Comparison of ENCODE assay signal across 1 cellular context in genomic region chr17:69070378-69071232, GRCh38.
TF ChIP-seq lines count a peak whose summit lies in the region.
"Not testable (repeated sequence)": the region's sequence is repeated elsewhere in the genome, so short reads cannot be mapped to it uniquely, and the experiment has no call there.

No MANE protein-coding gene starts in this region.

TF ChIP-seq in HepG2, 621 proteins besides CTCF, POLR2A, EP300 and RAD21 (continues in another document):
- TF ChIP-seq ERF (CRISPR knock-in tag; IDR thresholded peaks at IDR 0.05): peak; percentile 45; the same call in 1 of the 2 replicates
- 0 out of 2 replicates have a peak, but pooled peaks have one; percentile 6 for TF ChIP-seq ZSCAN9 (CRISPR knock-in tag; IDR thresholded peaks at IDR 0.05; ENCODE audit: borderline replicate concordance)
- TF ChIP-seq THAP9 (CRISPR knock-in tag; IDR thresholded peaks at IDR 0.05; ENCODE audit: borderline replicate concordance): peak; percentile 76; the same call in 1 of the 2 replicates
- TF ChIP-seq FOXC1 (CRISPR knock-in tag; IDR thresholded peaks at IDR 0.05; ENCODE audit: borderline replicate concordance): 0 out of 2 replicates have a peak, but pooled peaks have one; percentile 20
- peak; percentile 97 for TF ChIP-seq HOMEZ (CRISPR knock-in tag; IDR thresholded peaks at IDR 0.05; ENCODE audit: low read depth)
- TF ChIP-seq ZNF644 (CRISPR knock-in tag; IDR thresholded peaks at IDR 0.05; ENCODE audit: low read depth): peak; percentile 69
- TF ChIP-seq ZNF543 (CRISPR knock-in tag; IDR thresholded peaks at IDR 0.05): 0 out of 2 replicates have a peak, but pooled peaks have one; percentile 27
- TF ChIP-seq MED1 (CRISPR knock-in tag; IDR thresholded peaks at IDR 0.05): peak; percentile 57
- peak; percentile 31; the same call in 1 of the 2 replicates for TF ChIP-seq NRL (CRISPR knock-in tag; IDR thresholded peaks at IDR 0.05; ENCODE audit: borderline replicate concordance)
- TF ChIP-seq ZNF121 (CRISPR knock-in tag; IDR thresholded peaks at IDR 0.05): 0 out of 2 replicates have a peak, but pooled peaks have one; percentile 21
- TF ChIP-seq TBX2 (CRISPR knock-in tag; IDR thresholded peaks at IDR 0.05; ENCODE audit: borderline replicate concordance): peak; percentile 49
- TF ChIP-seq ZNF446 (CRISPR knock-in tag; IDR thresholded peaks at IDR 0.05): 0 out of 2 replicates have a peak, but pooled peaks have one; percentile 43
- TF ChIP-seq SOX5 (CRISPR knock-in tag; IDR thresholded peaks at IDR 0.05; ENCODE audit: borderline replicate concordance): peak; percentile 9; the same call in 1 of the 2 replicates
- peak; percentile 18; the same call in 1 of the 2 replicates for TF ChIP-seq ZNF331 (CRISPR knock-in tag; IDR thresholded peaks at IDR 0.05)
- TF ChIP-seq ZNF572 (CRISPR knock-in tag; IDR thresholded peaks at IDR 0.05): peak; percentile 84; the same call in 1 of the 2 replicates
- 0 out of 2 replicates have a peak, but pooled peaks have one; percentile 21 for TF ChIP-seq ELF3 (CRISPR knock-in tag; IDR thresholded peaks at IDR 0.05)
- TF ChIP-seq FOXA1, SOX13, SP1, ATF7 (IDR thresholded peaks at IDR 0.05): not testable (repeated sequence)
- TF ChIP-seq FOXA1 (CRISPR knock-in tag; IDR thresholded peaks at IDR 0.05): peak; percentile 82
- TF ChIP-seq ZSCAN5A (CRISPR knock-in tag; IDR thresholded peaks at IDR 0.05; ENCODE audit: borderline replicate concordance): 0 out of 2 replicates have a peak, but pooled peaks have one; percentile 61
- TF ChIP-seq ZNF687 (CRISPR knock-in tag; IDR thresholded peaks at IDR 0.05): peak; percentile 72
- TF ChIP-seq ARID5B (CRISPR knock-in tag; IDR thresholded peaks at IDR 0.05): peak; percentile 57
- 0 out of 2 replicates have a peak, but pooled peaks have one; percentile 42 for TF ChIP-seq ZFP90 (CRISPR knock-in tag; IDR thresholded peaks at IDR 0.05; ENCODE audit: borderline replicate concordance)
- TF ChIP-seq SAFB2 (CRISPR knock-in tag; IDR thresholded peaks at IDR 0.05; ENCODE audit: borderline replicate concordance, low read depth): peak; percentile 69; the same call in 1 of the 2 replicates
- TF ChIP-seq ZNF777 (CRISPR knock-in tag; IDR thresholded peaks at IDR 0.05): 0 out of 2 replicates have a peak, but pooled peaks have one; percentile 15
- TF ChIP-seq ARHGAP35 (CRISPR knock-in tag; IDR thresholded peaks at IDR 0.05; ENCODE audit: borderline replicate concordance): 0 out of 2 replicates have a peak, but pooled peaks have one; percentile 19
- TF ChIP-seq FOSL2 (CRISPR knock-in tag; IDR thresholded peaks at IDR 0.05): peak; percentile 8; the same call in 1 of the 2 replicates
- TF ChIP-seq KDM5B (CRISPR knock-in tag; IDR thresholded peaks at IDR 0.05; ENCODE audit: borderline replicate concordance): peak; percentile 8; the same call in 1 of the 2 replicates
- TF ChIP-seq SOX13 (CRISPR knock-in tag; conservative IDR thresholded peaks at IDR 0.05 in 1 of 2, IDR thresholded peaks at IDR 0.05 in 1 of 2): peak in 1 of 2 experiments; percentile 15; a peak in 1 of 4 replicates
- peak; percentile 31; the same call in 1 of the 2 replicates for TF ChIP-seq ZFP91 (CRISPR knock-in tag; IDR thresholded peaks at IDR 0.05; ENCODE audit: borderline replicate concordance)
- peak; percentile 35; the same call in 1 of the 2 replicates for TF ChIP-seq ZNF350 (CRISPR knock-in tag; IDR thresholded peaks at IDR 0.05; ENCODE audit: borderline replicate concordance, low read depth)
- peak; percentile 95 for TF ChIP-seq ZMYM4 (CRISPR knock-in tag; IDR thresholded peaks at IDR 0.05)
- TF ChIP-seq SAP130 (CRISPR knock-in tag; IDR thresholded peaks at IDR 0.05; ENCODE audit: low read depth): peak; percentile 7; the same call in 1 of the 2 replicates
- peak; percentile 66 for TF ChIP-seq ZNF501 (CRISPR knock-in tag; IDR thresholded peaks at IDR 0.05)
- TF ChIP-seq ZNF761 (CRISPR knock-in tag; conservative IDR thresholded peaks at IDR 0.05): 0 out of 2 replicates have a peak, but pooled peaks have one; percentile 26
- TF ChIP-seq ZNF30 (CRISPR knock-in tag; IDR thresholded peaks at IDR 0.05): peak; percentile 47; the same call in 1 of the 2 replicates
- TF ChIP-seq ZBTB38 (CRISPR knock-in tag; IDR thresholded peaks at IDR 0.05): 0 out of 2 replicates have a peak, but pooled peaks have one; percentile 85
- TF ChIP-seq SMAD1 (CRISPR knock-in tag; IDR thresholded peaks at IDR 0.05; ENCODE audit: borderline replicate concordance, low read depth): 0 out of 2 replicates have a peak, but pooled peaks have one; percentile 45
- TF ChIP-seq SP5 (CRISPR knock-in tag; IDR thresholded peaks at IDR 0.05; ENCODE audit: borderline replicate concordance, low read depth): peak; percentile 79
- TF ChIP-seq SP1 (CRISPR knock-in tag; IDR thresholded peaks at IDR 0.05): peak; percentile 20; the same call in 1 of the 2 replicates
- TF ChIP-seq ZNF547 (CRISPR knock-in tag; IDR thresholded peaks at IDR 0.05): 0 out of 2 replicates have a peak, but pooled peaks have one; percentile 36
- 0 out of 2 replicates have a peak, but pooled peaks have one; percentile 24 for TF ChIP-seq HNF1B (CRISPR knock-in tag; IDR thresholded peaks at IDR 0.05)
- TF ChIP-seq ZNF263 (CRISPR knock-in tag; IDR thresholded peaks at IDR 0.05): peak; percentile 42; the same call in 1 of the 2 replicates
- peak; percentile 17; the same call in 1 of the 2 replicates for TF ChIP-seq ATF7 (CRISPR knock-in tag; IDR thresholded peaks at IDR 0.05)
- TF ChIP-seq FOXK1 (CRISPR knock-in tag; IDR thresholded peaks at IDR 0.05; ENCODE audit: borderline replicate concordance, low read depth): peak; percentile 18; the same call in 1 of the 2 replicates
- peak; percentile 72 for TF ChIP-seq FOXA3 (CRISPR knock-in tag; IDR thresholded peaks at IDR 0.05)
